ENCODE assay signal across 8 cellular contexts in the genomic region with DNA sequence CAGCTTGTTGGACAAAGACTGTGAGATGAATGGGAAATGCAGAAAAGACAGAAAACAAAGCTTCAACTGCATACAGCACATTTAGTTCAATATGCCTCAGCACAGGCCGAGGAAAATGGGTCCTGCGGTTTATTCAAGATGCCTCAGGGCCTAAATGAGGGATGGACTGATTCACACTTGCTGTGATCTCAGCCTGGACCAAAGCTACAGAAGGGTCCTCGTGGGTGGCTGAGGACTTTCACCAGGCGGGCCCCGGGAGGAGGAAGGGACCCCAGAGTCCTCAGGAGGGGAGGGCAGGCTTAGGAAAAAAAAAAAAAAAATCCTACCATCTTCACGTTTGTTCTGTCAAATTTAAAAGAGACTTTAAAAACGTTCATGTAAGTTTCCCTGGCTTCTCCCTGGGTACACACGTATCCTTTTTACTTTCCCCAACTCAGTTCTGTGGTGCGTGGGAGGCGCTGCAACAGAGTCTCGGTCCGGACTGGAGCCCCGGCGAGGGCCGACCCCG. TPM values are rescaled to one million over a fixed set of nuclear protein-coding genes. Genes with fewer than 3 reads are reported as not detected.
DNase-seq lines count a peak whose midpoint lies in the region; ATAC-seq and TF ChIP-seq lines count a peak whose summit lies in the region.

No MANE protein-coding gene starts in this region.

- H4K20me1 ChIP-seq in DND-41 (ENCODE audit: insufficient read depth, low read length) (no peaks in the 10 kb centered on the region), GM23248 (ENCODE audit: insufficient read depth) (no peaks in the 10 kb centered on the region)

- no peaks in the 10 kb centered on the region for H3K9me2 ChIP-seq in GM23248 (ENCODE audit: insufficient read depth)

- peaks cover 3% of the 10 kb centered on the region; the same call in 1 of the 2 replicates for H3K36me3 ChIP-seq in DND-41 (ENCODE audit: insufficient read depth, low read length)
- no peaks in the 10 kb centered on the region for H3K36me3 ChIP-seq in GM23248 (ENCODE audit: low read depth)
- H3K36me3 ChIP-seq in duodenal mucosa (ENCODE audit: control insufficient read depth in 1 of 2, insufficient read depth in 2 of 2, low read length in 2 of 2): peaks cover 2 to 15% of the 10 kb centered on the region in 2 donors
- H3K36me3 ChIP-seq in mucosa of rectum (ENCODE audit: control insufficient read depth in 2 of 2, insufficient read depth in 2 of 2, low read length in 2 of 2): peaks cover 6 to 12% of the 10 kb centered on the region in 2 donors

- peak overlapping the region; percentile 64 for H3K9ac ChIP-seq in DND-41 (ENCODE audit: low read depth, low read length)
- H3K9ac ChIP-seq in GM23248: peak overlapping the region; percentile 89
- H3K9ac ChIP-seq in duodenal mucosa (ENCODE audit: low read depth in 1 of 2, low read length in 2 of 2): peak overlapping the region; percentile 71 to 85
- peak overlapping the region; percentile 90 for H3K9ac ChIP-seq in mucosa of rectum (ENCODE audit: low read depth in 1 of 2, low read length in 2 of 2)

- H3K4me2 ChIP-seq in DND-41 (ENCODE audit: insufficient read depth, low read length): peak overlapping the region; percentile 72
- H3K4me2 ChIP-seq in GM23248 (ENCODE audit: unreplicated experiment): peak overlapping the region; percentile 87

- no peak for TF ChIP-seq CTCF in DND-41 (IDR thresholded peaks at IDR 0.05; ENCODE audit: borderline replicate concordance, extremely low read depth, low read length, poor library complexity, severe bottlenecking)

- in situ Hi-C loops in GM23248 (cut with MboI): no loop called here

- H3K27me3 ChIP-seq in DND-41 (ENCODE audit: insufficient read depth, low read length, poor library complexity) (no peaks in the 10 kb centered on the region), GM23248 (replicated peaks; ENCODE audit: insufficient read depth) (no peaks in the 10 kb centered on the region), duodenal mucosa (ENCODE audit: control insufficient read depth in 1 of 2, insufficient read depth in 2 of 2, low read length in 2 of 2) (no peaks in the 10 kb centered on the region), mucosa of rectum (ENCODE audit: control insufficient read depth in 2 of 2, insufficient read depth in 2 of 2, low read length in 2 of 2) (no peaks in the 10 kb centered on the region)

- H3K27ac ChIP-seq in DND-41 (ENCODE audit: low read length) (peak overlapping the region; percentile 49), GM23248 (peak overlapping the region; percentile 96), duodenal mucosa (ENCODE audit: low read depth, low read length) (peak overlapping the region; percentile 72), mucosa of rectum (ENCODE audit: low read depth in 2 of 2, low read length in 2 of 2) (peak overlapping the region; percentile 82 to 86)

- intact Hi-C loops in left colon (cut with DNase I, micrococcal nuclease): no loop called here

- no peak for DNase-seq in DND-41
- DNase-seq in GM23248: peak; percentile 91
- DNase-seq in RPMI7951 (ENCODE audit: low read depth): peak; percentile 86
- DNase-seq in left colon: no peak
- DNase-seq in ureter (ENCODE audit: low spot score): no peak

- H3K4me1 ChIP-seq in DND-41 (ENCODE audit: insufficient read depth, low read length) (peaks cover 21% of the 10 kb centered on the region), GM23248 (ENCODE audit: insufficient read depth) (peaks cover 29% of the 10 kb centered on the region), duodenal mucosa (ENCODE audit: control insufficient read depth in 1 of 2, insufficient read depth in 2 of 2, low read length in 2 of 2) (peaks cover 11% of the 10 kb centered on the region in 2 donors), mucosa of rectum (ENCODE audit: control insufficient read depth in 2 of 2, insufficient read depth in 2 of 2, low read length in 2 of 2) (peaks cover 5 to 6% of the 10 kb centered on the region in 2 donors)

- H3K4me3 ChIP-seq in DND-41 (ENCODE audit: low read depth in 1 of 2, low read length in 2 of 2): peak overlapping the region; percentile 9 to 54; a peak in 3 of 4 replicates
- H3K4me3 ChIP-seq in GM23248: peak overlapping the region; percentile 72
- H3K4me3 ChIP-seq in duodenal mucosa (ENCODE audit: low read depth in 1 of 2, low read length in 2 of 2): peak overlapping the region; percentile 67 to 69
- peak overlapping the region; percentile 72 to 75 for H3K4me3 ChIP-seq in mucosa of rectum (ENCODE audit: low read length in 2 of 2)

- WGBS in GM23248 (ENCODE audit: low coverage in 1 of 2, low lambda C conversion rate in 2 of 2, missing lambda C conversion rate in 2 of 2), 2 experiments: 2% methylated on average over 16 of the region's 16 CpGs

- H3F3A ChIP-seq in GM23248 (ENCODE audit: insufficient read depth): peaks cover 29% of the 10 kb centered on the region

- H2AFZ ChIP-seq in DND-41 (ENCODE audit: low read depth, low read length): peak overlapping the region; percentile 95
- H2AFZ ChIP-seq in GM23248: peak overlapping the region; percentile 83

- ATAC-seq in DND-41 (ENCODE audit: insufficient read depth, low read depth) (peak; percentile 3; the same call in 1 of the 3 replicates), esophagus mucosa (no peak), left colon (no peak)

- H3K9me3 ChIP-seq in DND-41 (ENCODE audit: insufficient read depth, low read length, severe bottlenecking) (no peaks in the 10 kb centered on the region), GM23248 (ENCODE audit: low read depth) (no peaks in the 10 kb centered on the region), duodenal mucosa (ENCODE audit: control insufficient read depth in 1 of 2, low read length in 2 of 2) (no peaks in the 10 kb centered on the region), mucosa of rectum (ENCODE audit: control insufficient read depth in 2 of 2, low read length in 2 of 2) (no peaks in the 10 kb centered on the region)

- H3K79me2 ChIP-seq in DND-41 (ENCODE audit: insufficient read depth, low read length): no peaks in the 10 kb centered on the region
- H3K79me2 ChIP-seq in GM23248 (ENCODE audit: insufficient read depth): peaks cover 33% of the 10 kb centered on the region

RNA-seq across cellular contexts. Expression of gene ZNF783, which starts 0.6 kb away (rescaled TPM):
- total RNA-seq in GM23248 (2014; rRNA removed; shearing (Covaris generic)): 8.6 and 11.3 TPM in 2 replicates
- polyA plus RNA-seq in GM23248 (2016; fragmentation: Nextera tagmentation; extraction: Ambion mirVana): 3.5 and 3.6 TPM in 2 replicates
- total RNA-seq in RPMI7951 (2014; rRNA removed; shearing (Covaris generic)): 2.2 and 4.1 TPM in 2 replicates
- 5.8 TPM for total RNA-seq in esophagus mucosa
- 10 to 100 TPM; 10.6 to 10.8 TPM for total RNA-seq in left colon
- 30.0 TPM for total RNA-seq in ureter

RNA-seq across cellular contexts. Expression of gene ZNF212, which starts 21.9 kb away (rescaled TPM):
- 4.1 and 9.4 TPM in 2 replicates for total RNA-seq in GM23248 (2014; rRNA removed; shearing (Covaris generic))
- 5.3 and 7.1 TPM in 2 replicates for polyA plus RNA-seq in GM23248 (2016; fragmentation: Nextera tagmentation; extraction: Ambion mirVana)
- total RNA-seq in RPMI7951 (2014; rRNA removed; shearing (Covaris generic)): 2.6 and 2.7 TPM in 2 replicates
- total RNA-seq in esophagus mucosa: 7.5 TPM
- 1 to 10 TPM; 9.3 to 9.7 TPM for total RNA-seq in left colon
- total RNA-seq in ureter: 11.2 TPM

Comparison
In these comparisons a context has a peak if more than half of its experiments do, and no peak if none do; other contexts are left out.
1. DNase-seq: peak in GM23248 (single experiment) and RPMI7951 (single experiment); none in DND-41 (single experiment), left colon (0 of 2) and ureter (single experiment).
2. Peak in every context shown above with its lines, with median percentiles within 50 percentile points of each other: H3K27ac ChIP-seq, H3K4me3 ChIP-seq and H3K9ac ChIP-seq.